Comparison of ENCODE assay signal across 8 cellular contexts in the genomic region with DNA sequence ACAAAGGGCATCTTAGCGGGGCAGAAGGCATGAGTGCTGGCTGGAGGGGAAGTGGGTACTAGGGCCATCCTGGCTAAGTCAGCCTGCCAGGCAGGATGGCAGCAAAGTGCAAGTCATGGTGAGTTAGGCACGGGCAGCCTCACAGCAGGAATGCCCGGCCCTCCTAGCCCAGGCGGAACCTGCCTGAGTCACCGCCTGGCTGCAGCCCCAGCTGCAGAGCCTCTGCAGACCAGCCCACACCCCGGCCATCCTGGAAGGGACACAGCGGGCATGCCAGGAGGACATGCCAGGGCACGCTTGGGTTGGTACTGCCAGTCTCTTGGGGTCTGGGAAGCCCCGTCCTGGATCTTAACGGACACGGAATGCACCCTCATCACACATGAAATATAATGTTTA. TPM values are rescaled to one million over a fixed set of nuclear protein-coding genes. Genes with fewer than 3 reads are reported as not detected.
DNase-seq lines count a peak whose midpoint lies in the region; ATAC-seq and TF ChIP-seq lines count a peak whose summit lies in the region.

No MANE protein-coding gene starts in this region.

- no peaks in the 10 kb centered on the region for H3K36me3 ChIP-seq in gastroesophageal sphincter

- no peak overlapping the region for H3K4me3 ChIP-seq in HFF-Myc (replicated peaks; ENCODE audit: low read depth, low read length)
- no peak overlapping the region for H3K4me3 ChIP-seq in gastroesophageal sphincter
- no peak overlapping the region for H3K4me3 ChIP-seq in retinal pigment epithelial cell (ENCODE audit: low read length)

- H3K27me3 ChIP-seq in gastroesophageal sphincter = peaks cover 9% of the 10 kb centered on the region

- 74% methylated on average over 5 of the region's 11 CpGs for WGBS in gastroesophageal sphincter (ENCODE audit: low coverage in 1 of 2), 2 donors

- ATAC-seq in SK-N-SH treated with all-trans-retinoic acid at 6 μM for 48 hours (peak; percentile 99), gastroesophageal sphincter (peak; percentile 86)

- peak overlapping the region in 3 of 4 donors; percentile 51 to 67 (median 62) for H3K27ac ChIP-seq in gastroesophageal sphincter

- no peaks in the 10 kb centered on the region for H3K9me3 ChIP-seq in gastroesophageal sphincter

- TF ChIP-seq EP300 in gastroesophageal sphincter (IDR thresholded peaks at IDR 0.05) = no peak

- DNase-seq in HFF-Myc (ENCODE audit: extremely low read depth, low read depth) (peak; percentile 16), retinal pigment epithelial cell (ENCODE audit: low read depth) (peak; percentile 77), T-helper 9 cell (no peak), NCI-H187 treated with DMSO at 0.1 percent for 48 hours (lab: John Stamatoyannopoulos, UW) (no peak), T-helper 2 cell (no peak)
- no peak for DNase-seq in activated naive CD4-positive, alpha-beta T cell treated with anti-CD3 and anti-CD28 coated beads, Interleukin-2, amount 50 U/mL, for 16 hours

- no peak for TF ChIP-seq POLR2A in gastroesophageal sphincter (IDR thresholded peaks at IDR 0.05)

- no peak for TF ChIP-seq CTCF in HFF-Myc (IDR thresholded peaks at IDR 0.05; ENCODE audit: low read depth, low read length, missing control alignments)
- peak in 1 of 4 experiments; percentile 11 for TF ChIP-seq CTCF in gastroesophageal sphincter (IDR thresholded peaks at IDR 0.05)
- TF ChIP-seq CTCF in retinal pigment epithelial cell (conservative IDR thresholded peaks at IDR 0.05; ENCODE audit: low read depth, low read length) = no peak

- H3K4me1 ChIP-seq in gastroesophageal sphincter = peaks cover 0 to 25% (median 0%) of the 10 kb centered on the region in 3 donors

TF ChIP-seq in SK-N-SH treated with all-trans-retinoic acid at 6 μM for 48 hours, 23 proteins besides CTCF, POLR2A, EP300 and RAD21:
- TF ChIP-seq ZFP3 (CRISPR knock-in tag; IDR thresholded peaks at IDR 0.05) = peak; percentile 80
- TF ChIP-seq ESRRG (CRISPR knock-in tag; IDR thresholded peaks at IDR 0.05) = no peak
- no peak for TF ChIP-seq BACH2 (CRISPR knock-in tag; IDR thresholded peaks at IDR 0.05; ENCODE audit: borderline replicate concordance)
- TF ChIP-seq RARB (CRISPR knock-in tag; IDR thresholded peaks at IDR 0.05) = no peak
- TF ChIP-seq, protein P1, sequence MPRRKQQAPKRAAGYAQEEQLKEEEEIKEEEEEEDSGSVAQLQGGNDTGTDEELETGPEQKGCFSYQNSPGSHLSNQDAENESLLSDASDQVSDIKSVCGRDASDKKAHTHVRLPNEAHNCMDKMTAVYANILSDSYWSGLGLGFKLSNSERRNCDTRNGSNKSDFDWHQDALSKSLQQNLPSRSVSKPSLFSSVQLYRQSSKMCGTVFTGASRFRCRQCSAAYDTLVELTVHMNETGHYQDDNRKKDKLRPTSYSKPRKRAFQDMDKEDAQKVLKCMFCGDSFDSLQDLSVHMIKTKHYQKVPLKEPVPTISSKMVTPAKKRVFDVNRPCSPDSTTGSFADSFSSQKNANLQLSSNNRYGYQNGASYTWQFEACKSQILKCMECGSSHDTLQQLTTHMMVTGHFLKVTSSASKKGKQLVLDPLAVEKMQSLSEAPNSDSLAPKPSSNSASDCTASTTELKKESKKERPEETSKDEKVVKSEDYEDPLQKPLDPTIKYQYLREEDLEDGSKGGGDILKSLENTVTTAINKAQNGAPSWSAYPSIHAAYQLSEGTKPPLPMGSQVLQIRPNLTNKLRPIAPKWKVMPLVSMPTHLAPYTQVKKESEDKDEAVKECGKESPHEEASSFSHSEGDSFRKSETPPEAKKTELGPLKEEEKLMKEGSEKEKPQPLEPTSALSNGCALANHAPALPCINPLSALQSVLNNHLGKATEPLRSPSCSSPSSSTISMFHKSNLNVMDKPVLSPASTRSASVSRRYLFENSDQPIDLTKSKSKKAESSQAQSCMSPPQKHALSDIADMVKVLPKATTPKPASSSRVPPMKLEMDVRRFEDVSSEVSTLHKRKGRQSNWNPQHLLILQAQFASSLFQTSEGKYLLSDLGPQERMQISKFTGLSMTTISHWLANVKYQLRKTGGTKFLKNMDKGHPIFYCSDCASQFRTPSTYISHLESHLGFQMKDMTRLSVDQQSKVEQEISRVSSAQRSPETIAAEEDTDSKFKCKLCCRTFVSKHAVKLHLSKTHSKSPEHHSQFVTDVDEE (CRISPR knock-in tag; IDR thresholded peaks at IDR 0.05) = no peak; the same call in 1 of the 2 replicates
- TF ChIP-seq ZNF8 (CRISPR knock-in tag; IDR thresholded peaks at IDR 0.05) = no peak
- TF ChIP-seq TCF4 (CRISPR knock-in tag; IDR thresholded peaks at IDR 0.05; ENCODE audit: borderline replicate concordance) = no peak

RNA-seq across cellular contexts. Expression of gene ALDH3A1, which starts 4.9 kb away (rescaled TPM):
- total RNA-seq in gastroesophageal sphincter = 10 to 100 TPM in 1 of 4 donors, 1 to 10 TPM in 3; 1.6 to 18.8 (median 3.1) TPM

RNA-seq across cellular contexts. Expression of gene SLC47A2, which starts 36.7 kb away (rescaled TPM):
- total RNA-seq in gastroesophageal sphincter = not detected

Comparison
In these comparisons a context has a peak if more than half of its experiments do, and no peak if none do; other contexts are left out.
1. DNase-seq: peak in HFF-Myc (single experiment) and retinal pigment epithelial cell (single experiment); none in T-helper 9 cell (single experiment), NCI-H187 treated with DMSO at 0.1 percent for 48 hours (single experiment), T-helper 2 cell (0 of 5) and activated naive CD4-positive, alpha-beta T cell treated with anti-CD3 and anti-CD28 coated beads, Interleukin-2, amount 50 U/mL, for 16 hours (single experiment).